ENCODE assay signal across 10 cellular contexts in genomic region chr6:108947114-108947854, GRCh38.
DNase-seq lines count a peak whose midpoint lies in the region; ATAC-seq, FAIRE-seq and TF ChIP-seq lines count a peak whose summit lies in the region.
"Had no signal": no experiment of that assay in that cellular context is flagged by ENCODE, and none has a peak within 500 bp of the region (broad histone marks: within the 10 kb centered on the region; RNA-seq: fewer than 3 reads in every experiment).

No MANE protein-coding gene starts in this region.

- TF ChIP-seq POLR2A in GM12891 (IDR thresholded peaks at IDR 0.05; ENCODE audit: low read depth, low read length): no peak

- FAIRE-seq in islet of Langerhans (lab: Jason Lieb, UNC) (peak; percentile 100), GM12891 (lab: Jason Lieb, UNC) (no peak)

- DNase-seq in NCI-H1694 treated with DMSO at 0.1 percent for 48 hours (lab: John Stamatoyannopoulos, UW) (peak; percentile 40), NCI-H1694 (lab: John Stamatoyannopoulos, UW) (no peak), adipocyte (ENCODE audit: low read depth) (peak; percentile 88), thoracic aorta (ENCODE audit: low spot score) (no peak), GM12891 (ENCODE audit: insufficient read length, low spot score) (no peak), 8988T (no peak), midbrain (lab: John Stamatoyannopoulos, UW) (no peak)

- H3K4me1 ChIP-seq in adipocyte (ENCODE audit: control insufficient read depth, insufficient read depth, low read length) (peaks cover 63% of the 10 kb centered on the region), thoracic aorta (ENCODE audit: control insufficient read depth in 1 of 2, low read depth in 2 of 2) (peaks cover 20 to 52% of the 10 kb centered on the region in 2 donors)

- TF ChIP-seq CTCF in thoracic aorta (IDR thresholded peaks at IDR 0.05): no peak

- no peaks in the 10 kb centered on the region for H3K27me3 ChIP-seq in adipocyte (replicated peaks; ENCODE audit: control insufficient read depth, insufficient read depth, low read length)
- no peaks in the 10 kb centered on the region for H3K27me3 ChIP-seq in thoracic aorta (replicated peaks; ENCODE audit: insufficient read depth)

- peak overlapping the region; percentile 36 for H3K4me3 ChIP-seq in adipocyte (ENCODE audit: low read length)
- H3K4me3 ChIP-seq in thoracic aorta: no peak overlapping the region

- H3K9me3 ChIP-seq in adipocyte (ENCODE audit: control insufficient read depth, low read length) (no peaks in the 10 kb centered on the region), thoracic aorta (no peaks in the 10 kb centered on the region)

- H3K36me3 ChIP-seq in adipocyte (ENCODE audit: control insufficient read depth, insufficient read depth, low read length, severe bottlenecking): no peaks in the 10 kb centered on the region
- no peaks in the 10 kb centered on the region for H3K36me3 ChIP-seq in thoracic aorta

- ATAC-seq in thoracic aorta (ENCODE audit: insufficient number of reproducible peaks, low FRiP score, low read depth): peak; percentile 45

- peak overlapping the region; percentile 78 for H3K9ac ChIP-seq in adipocyte (ENCODE audit: low read length)
- H3K9ac ChIP-seq: KMS-11 had no signal

- H3K27ac ChIP-seq in thoracic aorta: peak overlapping the region; percentile 83 to 89
- H3K27ac ChIP-seq: 22Rv1, KMS-11 had no signal

TF ChIP-seq in GM12891, 5 proteins besides CTCF, POLR2A, EP300 and RAD21:
- no peak for TF ChIP-seq POU2F2 (IDR thresholded peaks at IDR 0.05; ENCODE audit: low read depth, low read length)
- no peak for TF ChIP-seq SPI1 (IDR thresholded peaks at IDR 0.05; ENCODE audit: low read depth, low read length)
- TF ChIP-seq TAF1 (IDR thresholded peaks at IDR 0.05; ENCODE audit: low read depth, low read length): no peak
- TF ChIP-seq PAX5 (IDR thresholded peaks at IDR 0.05; ENCODE audit: insufficient read depth, low read length, severe bottlenecking): no peak
- no peak for TF ChIP-seq POLR2AphosphoS5 (IDR thresholded peaks at IDR 0.05; ENCODE audit: low read depth, low read length)

Comparison
In these comparisons a context has a peak if more than half of its experiments do, and no peak if none do; other contexts are left out.
1. DNase-seq: peak in NCI-H1694 treated with DMSO at 0.1 percent for 48 hours (single experiment) and adipocyte (single experiment); none in NCI-H1694 (single experiment), thoracic aorta (single experiment), GM12891 (single experiment), 8988T (single experiment) and midbrain (single experiment).